Comparison of ENCODE assay signal across 14 cellular contexts in the genomic region with DNA sequence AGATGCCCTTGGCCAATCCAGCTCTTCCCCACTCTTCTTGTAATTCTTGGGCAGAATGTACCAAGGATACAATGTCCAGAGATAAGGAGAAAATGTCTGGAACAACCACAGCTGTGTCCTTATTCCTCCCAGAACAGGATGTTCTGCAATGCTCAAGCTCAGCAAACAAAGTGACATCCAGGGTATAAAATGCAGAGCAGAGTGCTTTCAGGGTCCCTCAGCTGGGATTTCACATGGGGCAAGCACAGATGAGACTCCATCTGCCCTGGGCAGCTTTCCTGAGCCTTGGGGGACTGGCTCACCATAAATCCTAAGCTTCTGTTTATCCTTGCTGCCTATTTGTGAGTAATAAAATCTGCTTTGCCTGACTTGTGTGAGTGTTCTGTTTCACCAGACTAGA.
DNase-seq lines count a peak whose midpoint lies in the region; ATAC-seq and TF ChIP-seq lines count a peak whose summit lies in the region.
"Had no signal": no experiment of that assay in that cellular context is flagged by ENCODE, and none has a peak within 500 bp of the region (broad histone marks: within the 10 kb centered on the region; RNA-seq: fewer than 3 reads in every experiment).

No MANE protein-coding gene starts in this region.

- in situ Hi-C loops in astrocyte of the spinal cord (cut with HindIII; ENCODE audit: low sequenced_read_pairs): no loop called here

- CTCF ChIA-PET in PC-3 (lab: Charles Lee): no interaction called here

- no peaks in the 10 kb centered on the region for H3K36me3 ChIP-seq in PC-3 (ENCODE audit: low read depth, low read length)
- H3K36me3 ChIP-seq: SJSA1 had no signal

- H2AFZ ChIP-seq in PC-3 (ENCODE audit: low read length): no peak overlapping the region

- H3K27me3 ChIP-seq in PC-3 (ENCODE audit: low read length): peaks cover 11% of the 10 kb centered on the region
- H3K27me3 ChIP-seq: SJSA1 had no signal

- H3K9me3 ChIP-seq in PC-3 (ENCODE audit: low read length): no peaks in the 10 kb centered on the region
- H3K9me3 ChIP-seq: SJSA1 had no signal

- H3K4me2 ChIP-seq in PC-3 (ENCODE audit: low read length): no peak overlapping the region

- no peaks in the 10 kb centered on the region for H3K9me2 ChIP-seq in PC-3 (replicated peaks; ENCODE audit: low read length)

- H3K4me3 ChIP-seq in astrocyte of the spinal cord (ENCODE audit: low read depth, low read length) (no peak overlapping the region), PC-3 (ENCODE audit: low read length) (no peak overlapping the region)
- H3K4me3 ChIP-seq: SJSA1 had no signal

- intact Hi-C loops in left ventricle myocardium superior (cut with micrococcal nuclease): no loop called here
- intact Hi-C loops in sciatic nerve (cut with DNase I): no loop called here
- intact Hi-C loops in PC-3 (cut with micrococcal nuclease): no loop called here

- POLR2A ChIA-PET in PC-3 (lab: Charles Lee; ENCODE audit: unreplicated experiment): no interaction called here

- ATAC-seq in left ventricle myocardium superior (peak; percentile 91), sciatic nerve (peak; percentile 90), PC-3 (no peak)
- ATAC-seq: natural killer cell had no signal

- no peak for TF ChIP-seq CTCF in C4-2B (conservative IDR thresholded peaks at IDR 0.05)
- no peak for TF ChIP-seq CTCF in astrocyte of the spinal cord (IDR thresholded peaks at IDR 0.05; ENCODE audit: low read depth, low read length)
- TF ChIP-seq CTCF in PC-3 (conservative IDR thresholded peaks at IDR 0.05; ENCODE audit: low read depth, low read length): no peak

- TF ChIP-seq POLR2A in erythroblast (IDR thresholded peaks at IDR 0.05; ENCODE audit: low read length): no peak

- H3F3A ChIP-seq in PC-3 (ENCODE audit: low read length, unreplicated experiment): no peaks in the 10 kb centered on the region

- H3K27ac ChIP-seq in C4-2B (peak overlapping the region; percentile 42; the same call in 1 of the 2 replicates), PC-3 (ENCODE audit: low read length) (no peak overlapping the region)
- H3K27ac ChIP-seq: SJSA1 had no signal

- no TSS peak for BruUV-seq in PC-3 (replicated peaks; lab: Mats Ljungman, UMichigan)

- H3K4me1 ChIP-seq in PC-3 (ENCODE audit: insufficient read depth, low read length): no peaks in the 10 kb centered on the region
- H3K4me1 ChIP-seq: SJSA1 had no signal

- no peaks in the 10 kb centered on the region for H4K20me1 ChIP-seq in PC-3 (ENCODE audit: low read length)

- DNase-seq in astrocyte of the spinal cord (ENCODE audit: low read depth, low spot score) (peak; percentile 55), left ventricle myocardium superior (peak; percentile 78), sciatic nerve (ENCODE audit: low spot score) (no peak), PC-3 (no peak), cerebellar cortex (ENCODE audit: low spot score) (no peak), erythroblast (lab: John Stamatoyannopoulos, UW) (no peak)
- no peak for DNase-seq in activated T-cell treated with anti-CD3 and anti-CD28 coated beads, Interleukin-2, amount 50 U/mL, for 48 hours
- DNase-seq: activated CD4-positive, alpha-beta T cell treated with anti-CD3 and anti-CD28 coated beads for 4 hours; natural killer cell; NCI-H526 treated with DMSO at 0.1 percent for 48 hours; stimulated activated CD4-positive, alpha-beta T cell treated with anti-CD3 and anti-CD28 coated beads, Interleukin-1b, Interleukin-23, amount 100 ng/mL, for 48 hours; stimulated activated naive CD4-positive, alpha-beta T cell had no signal

- no peak overlapping the region for H3K9ac ChIP-seq in PC-3 (ENCODE audit: low read length)

- no peaks in the 10 kb centered on the region for H3K79me2 ChIP-seq in PC-3 (ENCODE audit: low read length)

Comparison
In these comparisons a context has a peak if more than half of its experiments do, and no peak if none do; other contexts are left out.
1. DNase-seq: peak in astrocyte of the spinal cord (single experiment) and left ventricle myocardium superior (single experiment); none in sciatic nerve (single experiment), PC-3 (single experiment), activated T-cell treated with anti-CD3 and anti-CD28 coated beads, Interleukin-2, amount 50 U/mL, for 48 hours (0 of 2), cerebellar cortex (single experiment) and erythroblast (0 of 2).